In genomic region chr1:147700042-147700711, GRCh38 we compare ENCODE assay signal across 8 cellular contexts. TPM values are rescaled to one million over a fixed set of nuclear protein-coding genes. Genes with fewer than 3 reads are reported as not detected.
DNase-seq lines count a peak whose midpoint lies in the region; ATAC-seq and TF ChIP-seq lines count a peak whose summit lies in the region.

No MANE protein-coding gene starts in this region.

- intact Hi-C loops in activated CD4-positive, alpha-beta T cell treated with anti-CD3 and anti-CD28 coated beads, Interleukin-2, amount 10 ng/mL, durations not matched to agents 24 days and 14 days (cut with micrococcal nuclease), result loop anchor here (1.0 to 2.0 kb wide), 3 partner anchors 60 to 205 kb away; no protein-coding TSS in a partner anchor
- intact Hi-C loops in left lung (cut with DNase I), result no loop called here

- H3K4me1 Mint-ChIP-seq in activated CD4-positive, alpha-beta T cell treated with anti-CD3 and anti-CD28 coated beads, Interleukin-2, amount 10 ng/mL, durations not matched to agents 24 days and 14 days, result peaks cover 7% of the 10 kb centered on the region

- peak; percentile 28 for DNase-seq in AG09309 (ENCODE audit: low read depth)
- DNase-seq in GM19240 (ENCODE audit: insufficient read length, low spot score), result peak; percentile 47
- DNase-seq in NCI-H226, result peak; percentile 49
- peak; percentile 88 for DNase-seq in activated CD4-positive, alpha-beta T cell treated with anti-CD3 and anti-CD28 coated beads, Interleukin-2, amount 10 ng/mL, durations not matched to agents 24 days and 14 days
- peak; percentile 84 for DNase-seq in choroid plexus epithelial cell (ENCODE audit: low read depth)
- DNase-seq in left lung, result peak in 1 of 2 donors; percentile 53
- peak; percentile 25 to 47 for DNase-seq in stimulated activated CD4-positive, alpha-beta T cell treated with anti-CD3 and anti-CD28 coated beads, Interleukin-4, amount 100 ng/mL, for 4 hours

- TF ChIP-seq CTCF in AG09309 (IDR thresholded peaks at IDR 0.05; ENCODE audit: control insufficient read depth, insufficient read depth, low read depth, low read length, missing control alignments), result peak; percentile 95
- peak; percentile 97 for TF ChIP-seq CTCF in choroid plexus epithelial cell (conservative IDR thresholded peaks at IDR 0.05; ENCODE audit: low read depth, low read length)
- peak; percentile 74 to 79 for TF ChIP-seq CTCF in left lung (IDR thresholded peaks at IDR 0.05)

- H3K27me3 ChIP-seq in left lung, result peaks cover 0 to under 1% of the 10 kb centered on the region in 2 donors

- H3K4me3 ChIP-seq in AG09309 (ENCODE audit: control insufficient read depth, low read depth, low read length) (no peak overlapping the region; the same call in 1 of the 2 replicates), choroid plexus epithelial cell (ENCODE audit: low read depth, low read length) (peak overlapping the region; percentile 22), left lung (no peak overlapping the region)

- H3K4me1 ChIP-seq in left lung, result no peaks in the 10 kb centered on the region

- H3K9me3 Mint-ChIP-seq in activated CD4-positive, alpha-beta T cell treated with anti-CD3 and anti-CD28 coated beads, Interleukin-2, amount 10 ng/mL, durations not matched to agents 24 days and 14 days, result no peaks in the 10 kb centered on the region

- H3K27ac Mint-ChIP-seq in activated CD4-positive, alpha-beta T cell treated with anti-CD3 and anti-CD28 coated beads, Interleukin-2, amount 10 ng/mL, durations not matched to agents 24 days and 14 days, result no peak overlapping the region

- peaks cover 34% of the 10 kb centered on the region for H3K27me3 Mint-ChIP-seq in activated CD4-positive, alpha-beta T cell treated with anti-CD3 and anti-CD28 coated beads, Interleukin-2, amount 10 ng/mL, durations not matched to agents 24 days and 14 days

- no peak overlapping the region for H3K4me3 Mint-ChIP-seq in activated CD4-positive, alpha-beta T cell treated with anti-CD3 and anti-CD28 coated beads, Interleukin-2, amount 10 ng/mL, durations not matched to agents 24 days and 14 days

- H3K27ac ChIP-seq in left lung, result no peak overlapping the region

- H3K36me3 ChIP-seq in left lung, result no peaks in the 10 kb centered on the region

- no peaks in the 10 kb centered on the region for H3K9me3 ChIP-seq in left lung

- no peaks in the 10 kb centered on the region for H3K36me3 Mint-ChIP-seq in activated CD4-positive, alpha-beta T cell treated with anti-CD3 and anti-CD28 coated beads, Interleukin-2, amount 10 ng/mL, durations not matched to agents 24 days and 14 days (ENCODE audit: low read depth)

- ATAC-seq in left lung (peak; percentile 97), GM18909 (IDR thresholded peaks at IDR 0.05; ENCODE audit: poor library complexity, unreplicated experiment) (no peak)

RNA-seq across cellular contexts. Expression of gene ACP6, which starts 29.9 kb away (rescaled TPM):
- total RNA-seq in activated CD4-positive, alpha-beta T cell treated with anti-CD3 and anti-CD28 coated beads, Interleukin-2, amount 10 ng/mL, durations not matched to agents 24 days and 14 days, result 9.5 and 15.3 TPM in 2 replicates
- 10 to 100 TPM; 14.1 to 15.3 TPM for total RNA-seq in left lung
